ENCODE assay signal across 2 cellular contexts in genomic region chr1:159088566-159089183, GRCh38.
TF ChIP-seq lines count a peak whose summit lies in the region.

No MANE protein-coding gene starts in this region.

TF ChIP-seq in A549, 52 proteins besides CTCF, POLR2A, EP300 and RAD21 (continued from another document):
- no peak for TF ChIP-seq REST (IDR thresholded peaks at IDR 0.05)
- TF ChIP-seq CBX2 (IDR thresholded peaks at IDR 0.05; ENCODE audit: borderline replicate concordance, low read depth): no peak
- TF ChIP-seq HEYL (CRISPR knock-in tag; IDR thresholded peaks at IDR 0.05): no peak
- TF ChIP-seq RARB (CRISPR knock-in tag; IDR thresholded peaks at IDR 0.05): no peak
- TF ChIP-seq SMC3 (IDR thresholded peaks at IDR 0.05): no peak
- TF ChIP-seq ATOH8 (CRISPR knock-in tag; IDR thresholded peaks at IDR 0.05; ENCODE audit: low read depth): no peak
- TF ChIP-seq RFX5 (IDR thresholded peaks at IDR 0.05): no peak

TF ChIP-seq in WTC11, 78 proteins besides CTCF, POLR2A, EP300 and RAD21 (continued from another document):
- TF ChIP-seq ATF2 (CRISPR knock-in tag; IDR thresholded peaks at IDR 0.05; ENCODE audit: borderline replicate concordance, low read depth) (no peak), CREB1 (CRISPR knock-in tag; IDR thresholded peaks at IDR 0.05) (no peak), ZNF232 (CRISPR knock-in tag; IDR thresholded peaks at IDR 0.05) (no peak)
